ENCODE assay signal across 18 cellular contexts in the genomic region with DNA sequence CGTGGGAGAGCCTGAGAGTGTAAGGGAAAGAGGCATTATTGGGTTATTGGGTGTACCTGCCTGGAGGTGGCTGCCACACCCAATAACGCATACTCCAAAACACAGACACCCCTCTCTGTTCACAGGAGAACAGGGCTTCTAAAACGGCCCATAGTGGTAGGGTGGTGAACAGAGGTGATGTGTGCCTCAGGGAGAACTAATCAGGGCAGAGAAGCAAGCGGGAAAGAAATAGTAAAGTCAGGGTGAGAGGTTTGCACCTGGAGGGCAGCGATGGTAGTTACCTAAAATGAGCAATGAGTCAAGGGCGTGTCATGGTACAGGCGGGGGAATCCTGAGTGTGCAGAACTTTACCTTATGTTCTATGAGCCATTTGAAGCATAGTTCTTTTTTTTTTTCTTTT. TPM values are rescaled to one million over a fixed set of nuclear protein-coding genes. Genes with fewer than 3 reads are reported as not detected.
DNase-seq lines count a peak whose midpoint lies in the region; ATAC-seq, FAIRE-seq and TF ChIP-seq lines count a peak whose summit lies in the region.
"Had no signal": no experiment of that assay in that cellular context is flagged by ENCODE, and none has a peak within 500 bp of the region (broad histone marks: within the 10 kb centered on the region; RNA-seq: fewer than 3 reads in every experiment).

No MANE protein-coding gene starts in this region.

- H3K4me2 ChIP-seq in BLaER1 treated with 17β-estradiol and CSF1 and Interleukin-3, amounts not matched to agents 10 nM and 100 nM: peak overlapping the region; percentile 5 to 86 (median 66); a peak in 16 of 22 replicates
- H3K4me2 ChIP-seq: KMS-11 had no signal

- DNase-seq in SJCRH30 (no peak), GM19239 (ENCODE audit: insufficient read length, low spot score) (no peak), body of pancreas (no peak)
- DNase-seq: DMS 273 treated with DMSO at 0.1 percent for 48 hours; H7; MM.1S; NCI-H1105; NCI-H1694 treated with DMSO at 0.1 percent for 48 hours; NCI-H69; NK-92 treated with Interleukin-12 subunit alpha and Interleukin-12 subunit beta, amount 100 ng/mL, for 24 hours; SHP77 treated with DMSO at 0.1 percent for 48 hours had no signal

- no peaks in the 10 kb centered on the region for H3K27me3 ChIP-seq in BLaER1 treated with 17β-estradiol and CSF1 and Interleukin-3, amounts not matched to agents 10 nM and 100 nM
- no peaks in the 10 kb centered on the region for H3K27me3 ChIP-seq in neutrophil
- no peaks in the 10 kb centered on the region for H3K27me3 ChIP-seq in SJCRH30
- H3K27me3 ChIP-seq in body of pancreas: no peaks in the 10 kb centered on the region

- WGBS in body of pancreas, 2 donors: 74 to 85% methylated on average over 7 of the region's 7 CpGs

- H3K27ac Mint-ChIP-seq in dendritic cell treated with granulocyte-macrophage colony-stimulating factor and Interleukin-4, amounts not matched to agents 40 ng/mL and 50 ng/mL, for 4 days: peak overlapping the region; percentile 82

- ATAC-seq in body of pancreas (no peak), GM21447 (IDR thresholded peaks at IDR 0.05; ENCODE audit: unreplicated experiment) (no peak)
- ATAC-seq: HepG2 had no signal

- no peaks in the 10 kb centered on the region for H3K36me3 Mint-ChIP-seq in dendritic cell treated with granulocyte-macrophage colony-stimulating factor and Interleukin-4, amounts not matched to agents 40 ng/mL and 50 ng/mL, for 4 days (ENCODE audit: low read depth)

- no peaks in the 10 kb centered on the region for H3K9me3 Mint-ChIP-seq in dendritic cell treated with granulocyte-macrophage colony-stimulating factor and Interleukin-4, amounts not matched to agents 40 ng/mL and 50 ng/mL, for 4 days

- no peak overlapping the region for H3K4me3 ChIP-seq in BLaER1 treated with 17β-estradiol and CSF1 and Interleukin-3, amounts not matched to agents 10 nM and 100 nM
- H3K4me3 ChIP-seq in neutrophil (ENCODE audit: low read depth in 1 of 2, low read length in 1 of 2): no peak overlapping the region
- H3K4me3 ChIP-seq in SJCRH30: no peak overlapping the region
- H3K4me3 ChIP-seq in body of pancreas: no peak overlapping the region

- peaks cover 11 to 67% (median 40%) of the 10 kb centered on the region in 10 experiments for H3K4me1 ChIP-seq in BLaER1 treated with 17β-estradiol and CSF1 and Interleukin-3, amounts not matched to agents 10 nM and 100 nM
- H3K4me1 ChIP-seq in neutrophil (ENCODE audit: control insufficient read depth in 1 of 2, insufficient read depth in 1 of 2, low read depth in 1 of 2, low read length in 1 of 2): peaks cover 23 to 27% of the 10 kb centered on the region in 2 experiments
- H3K4me1 ChIP-seq in SJCRH30: no peaks in the 10 kb centered on the region
- peaks cover 5% of the 10 kb centered on the region for H3K4me1 ChIP-seq in body of pancreas

- no peak overlapping the region for H3K4me3 Mint-ChIP-seq in dendritic cell treated with granulocyte-macrophage colony-stimulating factor and Interleukin-4, amounts not matched to agents 40 ng/mL and 50 ng/mL, for 4 days

- H3K27me3 Mint-ChIP-seq in dendritic cell treated with granulocyte-macrophage colony-stimulating factor and Interleukin-4, amounts not matched to agents 40 ng/mL and 50 ng/mL, for 4 days: no peaks in the 10 kb centered on the region

- peaks cover 44% of the 10 kb centered on the region for H3K4me1 Mint-ChIP-seq in dendritic cell treated with granulocyte-macrophage colony-stimulating factor and Interleukin-4, amounts not matched to agents 40 ng/mL and 50 ng/mL, for 4 days (ENCODE audit: low read depth)

- intact Hi-C loops in dendritic cell treated with granulocyte-macrophage colony-stimulating factor and Interleukin-4, amounts not matched to agents 40 ng/mL and 50 ng/mL, for 4 days (cut with micrococcal nuclease): no loop called here
- intact Hi-C loops in body of pancreas (cut with DNase I): no loop called here

- no peaks in the 10 kb centered on the region for H3K36me3 ChIP-seq in BLaER1 treated with 17β-estradiol and CSF1 and Interleukin-3, amounts not matched to agents 10 nM and 100 nM
- H3K36me3 ChIP-seq in neutrophil (no peaks in the 10 kb centered on the region), SJCRH30 (no peaks in the 10 kb centered on the region), body of pancreas (replicated peaks in 1 of 2; ENCODE audit: insufficient read depth in 1 of 2, low read depth in 2 of 2) (no peaks in the 10 kb centered on the region)

- H3K27ac ChIP-seq in BLaER1 treated with 17β-estradiol and CSF1 and Interleukin-3, amounts not matched to agents 10 nM and 100 nM: peak overlapping the region; percentile 51 to 92 (median 81); a peak in 21 of 22 replicates
- H3K27ac ChIP-seq in neutrophil: peak overlapping the region; percentile 80
- no peak overlapping the region for H3K27ac ChIP-seq in SJCRH30
- no peak overlapping the region for H3K27ac ChIP-seq in body of pancreas
- H3K27ac ChIP-seq: KMS-11 had no signal

- no peaks in the 10 kb centered on the region for H4K20me1 ChIP-seq in BLaER1 treated with 17β-estradiol and CSF1 and Interleukin-3, amounts not matched to agents 10 nM and 100 nM

- H3K9me3 ChIP-seq in BLaER1 treated with 17β-estradiol and CSF1 and Interleukin-3, amounts not matched to agents 10 nM and 100 nM (replicated peaks in 1 of 11): no peaks in the 10 kb centered on the region
- no peaks in the 10 kb centered on the region for H3K9me3 ChIP-seq in neutrophil
- H3K9me3 ChIP-seq in SJCRH30 (replicated peaks): no peaks in the 10 kb centered on the region
- H3K9me3 ChIP-seq in body of pancreas: no peaks in the 10 kb centered on the region

- TF ChIP-seq CTCF in GM12872 (IDR thresholded peaks at IDR 0.05; ENCODE audit: insufficient read depth, low read depth, low read length) (0 out of 3 replicates have a peak, but pooled peaks have one; percentile 4), neutrophil (IDR thresholded peaks at IDR 0.05) (no peak), body of pancreas (IDR thresholded peaks at IDR 0.05) (no peak)

- peak overlapping the region in 6 of 11 experiments; percentile 13 to 73 (median 58); a peak in 8 of 22 replicates for H3K9ac ChIP-seq in BLaER1 treated with 17β-estradiol and CSF1 and Interleukin-3, amounts not matched to agents 10 nM and 100 nM
- H3K9ac ChIP-seq: KMS-11 had no signal

- FAIRE-seq in GM19239 (lab: Jason Lieb, UNC): no peak
- FAIRE-seq: HepG2 had no signal

- no peak for TF ChIP-seq POLR2A in body of pancreas (IDR thresholded peaks at IDR 0.05)

RNA-seq across cellular contexts. Expression of gene VPS4B, which starts 21.5 kb away (rescaled TPM):
- total RNA-seq in SJCRH30 (2014; rRNA removed; shearing (Covaris generic)): 21.2 and 21.9 TPM in 2 replicates
- total RNA-seq in body of pancreas: 10 to 100 TPM; 16.2 to 20.2 TPM

RNA-seq across cellular contexts. Expression of gene SERPINB5, which starts 32.9 kb away (rescaled TPM):
- total RNA-seq in SJCRH30 (2014; rRNA removed; shearing (Covaris generic)): not detected in 2 replicates
- not detected for total RNA-seq in body of pancreas
- total RNA-seq: HepG2 had no signal

Comparison
In these comparisons a context has a peak if more than half of its experiments do, and no peak if none do; other contexts are left out.
1. H3K27ac ChIP-seq: peak in BLaER1 treated with 17β-estradiol and CSF1 and Interleukin-3, amounts not matched to agents 10 nM and 100 nM (11 of 11) and neutrophil (single experiment); none in SJCRH30 (single experiment) and body of pancreas (0 of 4).